Comparison of ENCODE assay signal across 19 cellular contexts in the genomic region with DNA sequence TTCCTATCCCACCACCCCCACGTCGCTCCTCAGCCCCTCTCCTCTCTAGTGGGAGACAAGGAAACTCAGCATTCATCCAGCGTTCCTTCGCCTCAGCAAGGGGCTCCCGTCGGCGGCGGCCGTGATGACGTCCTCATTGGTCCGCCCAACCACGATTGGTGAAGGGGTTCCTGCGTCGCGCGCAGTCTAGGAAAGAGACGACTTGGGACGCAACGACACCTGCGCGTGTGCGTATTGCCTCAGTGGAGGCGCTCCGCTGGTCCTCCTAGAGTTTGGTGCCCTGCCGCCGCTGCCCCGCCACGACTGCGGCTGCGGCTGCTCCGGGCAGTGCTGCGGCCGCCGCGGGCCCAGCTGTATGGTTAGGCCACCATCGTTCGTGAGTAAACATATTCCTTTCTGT. TPM values are rescaled to one million over a fixed set of nuclear protein-coding genes. Genes with fewer than 3 reads are reported as not detected.
DNase-seq lines count a peak whose midpoint lies in the region; ATAC-seq and TF ChIP-seq lines count a peak whose summit lies in the region.
"Had no signal": no experiment of that assay in that cellular context is flagged by ENCODE, and none has a peak within 500 bp of the region (broad histone marks: within the 10 kb centered on the region; RNA-seq: fewer than 3 reads in every experiment).

No MANE protein-coding gene starts in this region.

- peaks cover 5% of the 10 kb centered on the region for H3K36me3 Mint-ChIP-seq in activated CD8-positive, alpha-beta T cell treated with anti-CD3 and anti-CD28 coated beads for 36 hours (ENCODE audit: low read depth)
- H3K36me3 Mint-ChIP-seq in activated CD8-positive, alpha-beta T cell treated with anti-CD3 and anti-CD28 coated beads, Interleukin-2, amount 10 ng/mL, durations not matched to agents 7 days and 5 days (ENCODE audit: low read depth), result no peaks in the 10 kb centered on the region
- peaks cover 6% of the 10 kb centered on the region for H3K36me3 Mint-ChIP-seq in activated T-helper 1 cell treated with anti-CD3 and anti-CD28 coated beads, Interleukin-12 subunit alpha, Interleukin-12 subunit beta, Interleukin-2, Interleukin-4 antibody, amounts not matched to agents 30 ng/mL and 10 ng/mL and 1 ng/mL, durations not matched to agents 14 hours and 24 hours and 36 hours (ENCODE audit: low read depth)
- H3K36me3 Mint-ChIP-seq in naive thymus-derived CD8-positive, alpha-beta T cell, result peaks cover 3 to 21% (median 15%) of the 10 kb centered on the region in 3 donors

- no peak overlapping the region for H3K27ac Mint-ChIP-seq in activated CD8-positive, alpha-beta T cell treated with anti-CD3 and anti-CD28 coated beads for 36 hours
- no peak overlapping the region for H3K27ac Mint-ChIP-seq in activated CD8-positive, alpha-beta T cell treated with anti-CD3 and anti-CD28 coated beads, Interleukin-2, amount 10 ng/mL, durations not matched to agents 7 days and 5 days
- no peak overlapping the region for H3K27ac Mint-ChIP-seq in activated T-helper 1 cell treated with anti-CD3 and anti-CD28 coated beads, Interleukin-12 subunit alpha, Interleukin-12 subunit beta, Interleukin-2, Interleukin-4 antibody, amounts not matched to agents 30 ng/mL and 10 ng/mL and 1 ng/mL, durations not matched to agents 14 hours and 24 hours and 36 hours
- H3K27ac Mint-ChIP-seq in naive thymus-derived CD8-positive, alpha-beta T cell, result peak overlapping the region in 1 of 10 donors; percentile 77

- peak overlapping the region; percentile 16 for H3K4me3 Mint-ChIP-seq in activated CD8-positive, alpha-beta T cell treated with anti-CD3 and anti-CD28 coated beads for 36 hours
- H3K4me3 Mint-ChIP-seq in activated CD8-positive, alpha-beta T cell treated with anti-CD3 and anti-CD28 coated beads, Interleukin-2, amount 10 ng/mL, durations not matched to agents 7 days and 5 days, result no peak overlapping the region
- H3K4me3 Mint-ChIP-seq in activated T-helper 1 cell treated with anti-CD3 and anti-CD28 coated beads, Interleukin-12 subunit alpha, Interleukin-12 subunit beta, Interleukin-2, Interleukin-4 antibody, amounts not matched to agents 30 ng/mL and 10 ng/mL and 1 ng/mL, durations not matched to agents 14 hours and 24 hours and 36 hours, result peak overlapping the region; percentile 71
- peak overlapping the region in 7 of 10 donors; percentile 46 to 65 (median 56) for H3K4me3 Mint-ChIP-seq in naive thymus-derived CD8-positive, alpha-beta T cell

- no peak for DNase-seq in activated CD8-positive, alpha-beta T cell treated with anti-CD3 and anti-CD28 coated beads for 36 hours
- DNase-seq in activated CD8-positive, alpha-beta T cell treated with anti-CD3 and anti-CD28 coated beads, Interleukin-2, amount 10 ng/mL, durations not matched to agents 7 days and 5 days, result no peak
- no peak for DNase-seq in activated T-helper 1 cell treated with anti-CD3 and anti-CD28 coated beads, Interleukin-12 subunit alpha, Interleukin-12 subunit beta, Interleukin-2, Interleukin-4 antibody, amounts not matched to agents 30 ng/mL and 10 ng/mL and 1 ng/mL, durations not matched to agents 14 hours and 24 hours and 36 hours (ENCODE audit: low spot score)
- no peak for DNase-seq in naive thymus-derived CD8-positive, alpha-beta T cell
- no peak for DNase-seq in NCI-H2107 treated with DMSO at 0.1 percent for 48 hours (lab: John Stamatoyannopoulos, UW; ENCODE audit: unreplicated experiment)
- DNase-seq: activated CD8-positive, alpha-beta memory T cell treated with anti-CD3 and anti-CD28 coated beads for 24 hours; activated gamma-delta T cell; caudate nucleus; foreskin melanocyte; GOT3; Karpas-422; NCI-H1930; NCI-H345; SHP77; WERI-Rb-1 had no signal

- H3K9me3 Mint-ChIP-seq in activated CD8-positive, alpha-beta T cell treated with anti-CD3 and anti-CD28 coated beads for 36 hours, result peaks cover 5% of the 10 kb centered on the region
- H3K9me3 Mint-ChIP-seq in activated CD8-positive, alpha-beta T cell treated with anti-CD3 and anti-CD28 coated beads, Interleukin-2, amount 10 ng/mL, durations not matched to agents 7 days and 5 days (ENCODE audit: insufficient read depth), result no peaks in the 10 kb centered on the region
- peaks cover 4% of the 10 kb centered on the region for H3K9me3 Mint-ChIP-seq in activated T-helper 1 cell treated with anti-CD3 and anti-CD28 coated beads, Interleukin-12 subunit alpha, Interleukin-12 subunit beta, Interleukin-2, Interleukin-4 antibody, amounts not matched to agents 30 ng/mL and 10 ng/mL and 1 ng/mL, durations not matched to agents 14 hours and 24 hours and 36 hours
- H3K9me3 Mint-ChIP-seq in naive thymus-derived CD8-positive, alpha-beta T cell, result peaks cover 0 to 39% (median 6%) of the 10 kb centered on the region in 9 donors

- POLR2A ChIA-PET in activated CD8-positive, alpha-beta T cell treated with anti-CD3 and anti-CD28 coated beads for 36 hours (lab: Charles Lee), result no interaction called here
- POLR2A ChIA-PET in activated CD8-positive, alpha-beta T cell treated with anti-CD3 and anti-CD28 coated beads, Interleukin-2, amount 10 ng/mL, durations not matched to agents 7 days and 5 days (lab: Charles Lee), result interaction anchor here (0.8 kb wide), 1 partner anchor 9 kb away, joined by 3 read pairs; no protein-coding TSS in a partner anchor
- POLR2A ChIA-PET in naive thymus-derived CD8-positive, alpha-beta T cell (lab: Charles Lee), result interaction anchor here (0.6 kb wide), 1 partner anchor 11 kb away, joined by 3 read pairs; no protein-coding TSS in a partner anchor

- H3K4me1 Mint-ChIP-seq in activated CD8-positive, alpha-beta T cell treated with anti-CD3 and anti-CD28 coated beads for 36 hours (ENCODE audit: low read depth), result no peaks in the 10 kb centered on the region
- H3K4me1 Mint-ChIP-seq in activated CD8-positive, alpha-beta T cell treated with anti-CD3 and anti-CD28 coated beads, Interleukin-2, amount 10 ng/mL, durations not matched to agents 7 days and 5 days (ENCODE audit: low read depth), result no peaks in the 10 kb centered on the region
- no peaks in the 10 kb centered on the region for H3K4me1 Mint-ChIP-seq in activated T-helper 1 cell treated with anti-CD3 and anti-CD28 coated beads, Interleukin-12 subunit alpha, Interleukin-12 subunit beta, Interleukin-2, Interleukin-4 antibody, amounts not matched to agents 30 ng/mL and 10 ng/mL and 1 ng/mL, durations not matched to agents 14 hours and 24 hours and 36 hours (ENCODE audit: low read depth)
- H3K4me1 Mint-ChIP-seq in naive thymus-derived CD8-positive, alpha-beta T cell, result no peaks in the 10 kb centered on the region

- intact Hi-C loops in activated CD8-positive, alpha-beta T cell treated with anti-CD3 and anti-CD28 coated beads for 36 hours (cut with micrococcal nuclease), result no loop called here
- intact Hi-C loops in activated T-helper 1 cell treated with anti-CD3 and anti-CD28 coated beads, Interleukin-12 subunit alpha, Interleukin-12 subunit beta, Interleukin-2, Interleukin-4 antibody, amounts not matched to agents 30 ng/mL and 10 ng/mL and 1 ng/mL, durations not matched to agents 14 hours and 24 hours and 36 hours (cut with micrococcal nuclease), result no loop called here

- no peaks in the 10 kb centered on the region for H3K27me3 Mint-ChIP-seq in activated CD8-positive, alpha-beta T cell treated with anti-CD3 and anti-CD28 coated beads for 36 hours
- peaks cover 4% of the 10 kb centered on the region for H3K27me3 Mint-ChIP-seq in activated CD8-positive, alpha-beta T cell treated with anti-CD3 and anti-CD28 coated beads, Interleukin-2, amount 10 ng/mL, durations not matched to agents 7 days and 5 days (ENCODE audit: low read depth)
- H3K27me3 Mint-ChIP-seq in activated T-helper 1 cell treated with anti-CD3 and anti-CD28 coated beads, Interleukin-12 subunit alpha, Interleukin-12 subunit beta, Interleukin-2, Interleukin-4 antibody, amounts not matched to agents 30 ng/mL and 10 ng/mL and 1 ng/mL, durations not matched to agents 14 hours and 24 hours and 36 hours (ENCODE audit: insufficient read depth), result peaks cover 9% of the 10 kb centered on the region
- H3K27me3 Mint-ChIP-seq in naive thymus-derived CD8-positive, alpha-beta T cell, result no peaks in the 10 kb centered on the region

- CTCF ChIA-PET in activated CD8-positive, alpha-beta T cell treated with anti-CD3 and anti-CD28 coated beads for 36 hours (lab: Charles Lee), result no interaction called here
- CTCF ChIA-PET in activated CD8-positive, alpha-beta T cell treated with anti-CD3 and anti-CD28 coated beads, Interleukin-2, amount 10 ng/mL, durations not matched to agents 7 days and 5 days (lab: Charles Lee), result no interaction called here

- no peak for TF ChIP-seq CTCF in activated CD8-positive, alpha-beta T cell treated with anti-CD3 and anti-CD28 coated beads for 36 hours (IDR thresholded peaks at IDR 0.05)

- ATAC-seq in activated CD8-positive, alpha-beta T cell treated with anti-CD3 and anti-CD28 coated beads for 36 hours, result no peak
- no peak for ATAC-seq in activated CD8-positive, alpha-beta T cell treated with anti-CD3 and anti-CD28 coated beads, Interleukin-2, amount 10 ng/mL, durations not matched to agents 7 days and 5 days
- peak; percentile 70 for ATAC-seq in GM21717 (IDR thresholded peaks at IDR 0.05; ENCODE audit: unreplicated experiment)
- ATAC-seq in naive thymus-derived CD8-positive, alpha-beta T cell, result peak in 1 of 2 donors; percentile 46
- no peak for ATAC-seq in GM21619 (IDR thresholded peaks at IDR 0.05; ENCODE audit: unreplicated experiment)
- ATAC-seq in GM21367 (IDR thresholded peaks at IDR 0.05; ENCODE audit: unreplicated experiment), result no peak
- ATAC-seq: right cardiac atrium had no signal

RNA-seq across cellular contexts. Expression of a gene that starts 56.6 kb away (rescaled TPM):
- total RNA-seq in activated CD8-positive, alpha-beta T cell treated with anti-CD3 and anti-CD28 coated beads for 36 hours, result under 1 TPM; 0.83 TPM
- total RNA-seq in activated CD8-positive, alpha-beta T cell treated with anti-CD3 and anti-CD28 coated beads, Interleukin-2, amount 10 ng/mL, durations not matched to agents 7 days and 5 days, result under 1 TPM; 0.42 to 0.66 TPM
- 0.98 and 1.3 TPM in 2 replicates for total RNA-seq in activated T-helper 1 cell treated with anti-CD3 and anti-CD28 coated beads, Interleukin-12 subunit alpha, Interleukin-12 subunit beta, Interleukin-2, Interleukin-4 antibody, amounts not matched to agents 30 ng/mL and 10 ng/mL and 1 ng/mL, durations not matched to agents 14 hours and 24 hours and 36 hours
- under 1 TPM; 0.47 to 0.62 TPM for total RNA-seq in naive thymus-derived CD8-positive, alpha-beta T cell
- polyA plus RNA-seq in naive thymus-derived CD8-positive, alpha-beta T cell, result under 1 TPM in 2 of 3 donors, not detected in 1; 0.10 to 0.40 TPM
